ENCODE assay signal across 9 cellular contexts in the genomic region with DNA sequence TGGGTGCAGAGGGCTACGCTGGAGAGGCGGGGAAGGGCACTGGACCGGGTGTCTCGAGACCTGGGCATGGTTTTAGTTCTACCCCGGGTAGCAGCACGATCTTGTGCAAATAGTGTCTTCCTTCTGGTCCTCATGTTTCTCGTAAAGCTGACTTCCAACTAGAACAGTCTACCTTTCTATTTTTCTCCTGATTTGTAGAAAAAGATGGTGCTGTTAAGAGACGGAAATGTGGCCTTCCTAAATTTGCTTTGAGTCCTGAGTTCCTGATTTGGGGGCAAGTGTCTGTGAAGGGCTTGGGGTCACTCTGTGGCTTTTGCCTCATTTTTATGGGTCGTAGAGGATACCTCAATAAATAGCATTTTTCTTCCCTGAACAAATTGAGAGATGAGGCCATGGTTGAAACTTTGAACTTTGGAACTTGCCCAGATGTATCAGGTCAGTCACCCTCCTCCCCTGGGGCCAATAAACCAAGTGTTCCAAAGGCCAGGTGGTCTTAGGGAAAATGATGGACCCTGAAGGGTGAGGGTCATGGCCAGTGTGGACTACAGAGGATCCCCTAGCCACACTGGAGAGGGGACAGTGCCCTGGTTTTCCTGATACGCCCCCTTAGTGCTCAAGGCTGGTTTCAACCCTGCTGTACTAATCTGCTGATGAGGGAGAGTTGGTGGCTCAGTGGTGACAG. TPM values are rescaled to one million over a fixed set of nuclear protein-coding genes. Genes with fewer than 3 reads are reported as not detected.
A peak's percentile ranks its signal among the peaks of the same experiment; 100 is the strongest.
DNase-seq lines count a peak whose midpoint lies in the region; ATAC-seq and TF ChIP-seq lines count a peak whose summit lies in the region.
"Had no signal": no experiment of that assay in that cellular context is flagged by ENCODE, and none has a peak within 500 bp of the region (broad histone marks: within the 10 kb centered on the region; RNA-seq: fewer than 3 reads in every experiment).

No MANE protein-coding gene starts in this region.

- H2AFZ ChIP-seq in H9 (ENCODE audit: low read length), result no peak overlapping the region

- peaks cover 22% of the 10 kb centered on the region for H3K4me1 ChIP-seq in RWPE2 (ENCODE audit: insufficient read depth, poor library complexity, severe bottlenecking)
- peaks cover 38% of the 10 kb centered on the region for H3K4me1 ChIP-seq in right cardiac atrium (ENCODE audit: control insufficient read depth, insufficient read depth, low read length)
- no peaks in the 10 kb centered on the region for H3K4me1 ChIP-seq in prostate gland (replicated peaks)
- peaks cover 2% of the 10 kb centered on the region; the same call in 1 of the 2 replicates for H3K4me1 ChIP-seq in H9 (ENCODE audit: insufficient read depth, low read length)

- H3K9me3 ChIP-seq in AG04450 (ENCODE audit: control insufficient read depth, insufficient read depth, low read length) (no peaks in the 10 kb centered on the region), RWPE2 (ENCODE audit: severe bottlenecking) (no peaks in the 10 kb centered on the region), right cardiac atrium (ENCODE audit: control insufficient read depth, low read length) (no peaks in the 10 kb centered on the region), prostate gland (no peaks in the 10 kb centered on the region), H9 (ENCODE audit: control insufficient read depth, low read depth, low read length) (no peaks in the 10 kb centered on the region)

- H2AK5ac ChIP-seq in H9 (ENCODE audit: insufficient read length, low read length), result no peak overlapping the region

- POLR2A ChIA-PET in AG04450 (lab: Yijun Ruan, JAX), result interaction anchor here (0.6 to 2.0 kb wide), 8 partner anchors 15 to 160 kb away, joined by 3 to 9 read pairs (median 4); a partner anchor contains a TSS

- ATAC-seq in RWPE2 (ENCODE audit: low read depth), result no peak
- no peak for ATAC-seq in right cardiac atrium
- no peak for ATAC-seq in sciatic nerve

- H3K4me3 ChIP-seq in AG04450 (ENCODE audit: low read depth, low read length) (no peak overlapping the region), RWPE2 (ENCODE audit: severe bottlenecking) (no peak overlapping the region), right cardiac atrium (ENCODE audit: low read length) (no peak overlapping the region), prostate gland (no peak overlapping the region)

- peak overlapping the region; percentile 96 for H3K27ac ChIP-seq in AG04450 (ENCODE audit: low read depth, low read length)
- peak overlapping the region; percentile 80 for H3K27ac ChIP-seq in RWPE2 (ENCODE audit: poor library complexity, severe bottlenecking)
- H3K27ac ChIP-seq in right cardiac atrium (ENCODE audit: low read length), result peak overlapping the region; percentile 74
- peak overlapping the region; percentile 64 to 67 for H3K27ac ChIP-seq in prostate gland
- H3K27ac ChIP-seq in H9 (ENCODE audit: insufficient read length, low read depth, low read length), result no peak overlapping the region

- H3K36me3 Mint-ChIP-seq in H9 (ENCODE audit: insufficient read depth in 1 of 3, low read depth in 3 of 3), result peaks cover 0 to 6% (median 0%) of the 10 kb centered on the region in 3 experiments; a peak in 2 of 7 replicates

- H3K27ac Mint-ChIP-seq in H9, result 0 out of 7 replicates have a peak overlapping the region, but pooled peaks of 1 of the 3 experiments have one; percentile 9

- H3K36me3 ChIP-seq in RWPE2 (ENCODE audit: low read depth) (no peaks in the 10 kb centered on the region), prostate gland (no peaks in the 10 kb centered on the region)

- H4K91ac ChIP-seq in H9 (ENCODE audit: insufficient read length, low read depth, low read length), result no peak overlapping the region

- H3K4me1 Mint-ChIP-seq in H9, result peaks cover 24 to 27% of the 10 kb centered on the region in 2 experiments

- CTCF ChIA-PET in AG04450 (lab: Charles Lee), result interaction anchor here (1.0 to 1.4 kb wide), 4 partner anchors 19 to 193 kb away, joined by 3 to 4 read pairs (median 4); no protein-coding TSS in a partner anchor

- H3K4me2 ChIP-seq in H9 (ENCODE audit: insufficient read depth, insufficient read length, low read length), result no peak overlapping the region

- H3K4ac ChIP-seq in H9 (ENCODE audit: low read depth, low read length), result no peak overlapping the region

- no peak overlapping the region for H3K23ac ChIP-seq in H9 (ENCODE audit: insufficient read length, low read depth, low read length)

- peaks cover 70% of the 10 kb centered on the region for H3K27me3 Mint-ChIP-seq in H9 (ENCODE audit: low read depth)

- H3K9me3 Mint-ChIP-seq in H9, result peaks cover 2 to 4% of the 10 kb centered on the region in 2 experiments; a peak in 3 of 5 replicates

- no peak overlapping the region for H2BK5ac ChIP-seq in H9 (ENCODE audit: insufficient read length, low read length)

- H2BK15ac ChIP-seq in H9 (ENCODE audit: low read depth, low read length), result no peak overlapping the region

- H3K4me3 Mint-ChIP-seq in H9, result no peak overlapping the region; a peak in 1 of 5 replicates

- no peaks in the 10 kb centered on the region for H3K23me2 ChIP-seq in H9 (ENCODE audit: insufficient read length, low read depth, low read length, poor library complexity, severe bottlenecking)

- intact Hi-C loops in right cardiac atrium (cut with DNase I) (loop anchor here in 2 of 4 donors (5.0 kb wide), 1 partner anchor 40 kb away; no protein-coding TSS in a partner anchor), prostate gland (cut with DNase I) (loop anchor here (5.0 kb wide), 1 partner anchor 45 kb away; a partner anchor contains a TSS), sciatic nerve (cut with DNase I) (no loop called here)

- no peak overlapping the region for H3K14ac ChIP-seq in H9 (ENCODE audit: insufficient read depth, low read length)

- H2BK12ac ChIP-seq in H9 (ENCODE audit: insufficient read length, low read depth, low read length), result no peak overlapping the region

- 88% methylated on average over 10 of the region's 10 CpGs for WGBS in right cardiac atrium
- 82% methylated on average over 10 of the region's 10 CpGs for WGBS in prostate gland
- WGBS in H9 (ENCODE audit: extremely low coverage, insufficient read length, low lambda C conversion rate), result no CpG with 5 or more reads among the region's 10 CpGs

- H3K27me3 ChIP-seq in AG04450 (ENCODE audit: control insufficient read depth, insufficient read depth, low read length), result no peaks in the 10 kb centered on the region
- no peaks in the 10 kb centered on the region for H3K27me3 ChIP-seq in RWPE2 (ENCODE audit: insufficient read depth, poor library complexity, severe bottlenecking)
- H3K27me3 ChIP-seq in right cardiac atrium (ENCODE audit: control insufficient read depth, insufficient read depth), result no peaks in the 10 kb centered on the region
- H3K27me3 ChIP-seq in prostate gland (replicated peaks; ENCODE audit: insufficient read depth), result no peaks in the 10 kb centered on the region
- H3K27me3 ChIP-seq in H9 (ENCODE audit: insufficient read depth, low read length), result peaks cover 5% of the 10 kb centered on the region; the same call in 1 of the 2 replicates

- H4K8ac ChIP-seq in H9 (replicated peaks; ENCODE audit: insufficient read length, low read depth, low read length), result no peak overlapping the region

- no peaks in the 10 kb centered on the region for H4K20me1 ChIP-seq in H9 (ENCODE audit: control insufficient read depth, insufficient read depth, insufficient read length)

- TF ChIP-seq POLR2A in prostate gland (IDR thresholded peaks at IDR 0.05), result no peak

- no peak overlapping the region for H3K18ac ChIP-seq in H9 (ENCODE audit: insufficient read length, low read depth, low read length)

- no peak overlapping the region for H3K9ac ChIP-seq in H9 (ENCODE audit: extremely low read depth, insufficient read length, low read length)

- H3T11ph ChIP-seq in H9 (ENCODE audit: low read length), result no peak overlapping the region

- no peak overlapping the region for H2BK20ac ChIP-seq in H9 (ENCODE audit: low read depth, low read length, poor library complexity, severe bottlenecking)

- H3K79me2 ChIP-seq in H9 (ENCODE audit: insufficient read depth, low read length), result no peaks in the 10 kb centered on the region

- H3K79me1 ChIP-seq in H9 (ENCODE audit: insufficient read depth, low read depth, low read length, poor library complexity, severe bottlenecking), result no peaks in the 10 kb centered on the region

- TF ChIP-seq CTCF in AG04450 (IDR thresholded peaks at IDR 0.05; ENCODE audit: low read depth, low read length) (no peak), RWPE2 (IDR thresholded peaks at IDR 0.05; ENCODE audit: poor library complexity, severe bottlenecking) (no peak), prostate gland (IDR thresholded peaks at IDR 0.05) (no peak), H9 (conservative IDR thresholded peaks at IDR 0.05) (no peak)

- no peak for DNase-seq in AG04450 (ENCODE audit: low read depth, low spot score)
- no peak for DNase-seq in RWPE2 (ENCODE audit: low spot score)
- no peak for DNase-seq in right cardiac atrium
- DNase-seq in prostate gland (ENCODE audit: low spot score), result no peak
- DNase-seq in COLO668 (lab: John Stamatoyannopoulos, UW; ENCODE audit: unreplicated experiment), result no peak
- no peak for DNase-seq in H9
- no peak for DNase-seq in sciatic nerve (ENCODE audit: low spot score)
- DNase-seq in NCI-H345 treated with DMSO at 0.1 percent for 48 hours (lab: John Stamatoyannopoulos, UW; ENCODE audit: unreplicated experiment), result no peak
- DNase-seq: activated CD4-positive, alpha-beta T cell treated with anti-CD3 and anti-CD28 coated beads, Interleukin-2, amount 50 U/mL, for 48 hours had no signal

- no peak overlapping the region for H3K56ac ChIP-seq in H9 (ENCODE audit: insufficient read length, low read depth, low read length)

- H4K5ac ChIP-seq in H9 (ENCODE audit: insufficient read length, low read depth, low read length), result no peak overlapping the region

- no peak overlapping the region for H2BK120ac ChIP-seq in H9 (ENCODE audit: low read depth, low read length, poor library complexity, severe bottlenecking)

RNA-seq across cellular contexts. Expression of a gene that starts 45.2 kb away (rescaled TPM):
- polyA plus RNA-seq in AG04450 (2011; rRNA removed) (27.6 and 29.3 TPM in 2 replicates), right cardiac atrium (31.3 TPM)
- 20.3 and 24.3 TPM in 2 replicates for polyA minus RNA-seq in AG04450 (2011; rRNA and poly(A)+ RNA removed)
- total RNA-seq in right cardiac atrium (10 to 100 TPM; 45.2 to 89.9 (median 60.7) TPM), prostate gland (10 to 100 TPM in 1 of 2 donors, 1 to 10 TPM in 1; 4.8 to 10.6 TPM), H9 (2021) (1.1 and 1.2 TPM in 2 replicates), sciatic nerve (54.1 TPM)
